Comparison of ENCODE assay signal across 8 cellular contexts in genomic region chr4:127782275-127783025, GRCh38. TPM values are rescaled to one million over a fixed set of nuclear protein-coding genes. Genes with fewer than 3 reads are reported as not detected.
DNase-seq lines count a peak whose midpoint lies in the region; TF ChIP-seq lines count a peak whose summit lies in the region.

Gene HSPA4L, plus strand, starts transcription at chr4:127782322. Its CDS starts 229 bp downstream, at chr4:127782551.

- DNase-seq in GM13977 (ENCODE audit: low spot score) (peak; percentile 64), MG63 (peak; percentile 16), T follicular helper cell (ENCODE audit: low read depth) (peak; percentile 9), skeletal muscle cell (ENCODE audit: low read depth) (no peak), NCI-H128 (lab: John Stamatoyannopoulos, UW; ENCODE audit: unreplicated experiment) (no peak)

- in situ Hi-C loops in GM13977 (cut with MboI; ENCODE audit: low pct_unique_long_range_greater_than_20kb, low sequenced_read_pairs, unreplicated experiment): no loop called here

- TF ChIP-seq CTCF in GM13977 (IDR thresholded peaks at IDR 0.05; ENCODE audit: extremely low read depth, insufficient read depth, missing control alignments) (peak; percentile 41), HEK293 (tag by site-specific recombination; IDR thresholded peaks at IDR 0.05) (0 out of 2 replicates have a peak, but pooled peaks have one; percentile 54), brain (conservative IDR thresholded peaks at IDR 0.05) (peak; percentile 39 to 61)

- peaks cover 0 to 3% (median 0%) of the 10 kb centered on the region in 5 experiments for H3K9me3 Mint-ChIP-seq in brain

- H3K27ac Mint-ChIP-seq in brain: peak within 1 kb of the TSS; percentile 95 to 99 (median 97)

- peaks cover 9% of the 10 kb centered on the region for H3K36me3 Mint-ChIP-seq in brain

- H3K4me1 Mint-ChIP-seq in brain: peaks cover 44% of the 10 kb centered on the region

- peak within 1 kb of the TSS; percentile 96 to 100 (median 97) for H3K4me3 Mint-ChIP-seq in brain

- H3K36me3 ChIP-seq in HEK293 (ENCODE audit: control insufficient read depth in 2 of 2, insufficient read depth in 1 of 2, low read length in 2 of 2) (peaks cover 0 to 3% of the 10 kb centered on the region in 2 experiments; a peak in 1 of 3 replicates), MG63 (no peaks in the 10 kb centered on the region), iPS-18a (ENCODE audit: control insufficient read depth, low read depth, low read length) (no peaks in the 10 kb centered on the region)

- H3K4me1 ChIP-seq in HEK293 (ENCODE audit: control insufficient read depth, insufficient read depth, low read length) (no peaks in the 10 kb centered on the region; the same call in 1 of the 2 replicates), iPS-18a (ENCODE audit: control insufficient read depth, low read depth, low read length) (peaks cover 4% of the 10 kb centered on the region)

- H3K27ac ChIP-seq in HEK293 (ENCODE audit: extremely low read depth, low read depth, low read length) (peak within 1 kb of the TSS; percentile 62; the same call in 1 of the 2 replicates), iPS-18a (ENCODE audit: low read length) (no peak within 1 kb of the TSS)

- peaks cover 15% of the 10 kb centered on the region for H3K27me3 Mint-ChIP-seq in brain

- H3K27me3 ChIP-seq in MG63 (no peaks in the 10 kb centered on the region), iPS-18a (ENCODE audit: control insufficient read depth, insufficient read depth, low read length) (peaks cover 49% of the 10 kb centered on the region)

- no peaks in the 10 kb centered on the region for H3K9me3 ChIP-seq in HEK293 (ENCODE audit: control insufficient read depth, insufficient read depth, low read depth, low read length)
- H3K9me3 ChIP-seq in MG63: no peaks in the 10 kb centered on the region
- H3K9me3 ChIP-seq in iPS-18a (ENCODE audit: control insufficient read depth, low read depth, low read length): no peaks in the 10 kb centered on the region

- POLR2A ChIA-PET in HEK293 (lab: Yijun Ruan, JAX): interaction anchor here (0.6 to 1.6 kb wide), 7 partner anchors 16 to 745 kb away, joined by 3 to 9 read pairs (median 4); partner anchors contain the start of genes INTU and PLK4

- CTCF ChIA-PET in HEK293 (lab: Yijun Ruan, JAX): no interaction called here

- peak within 1 kb of the TSS; percentile 58 for H3K9ac ChIP-seq in iPS-18a (ENCODE audit: low read length)

- peak within 1 kb of the TSS; percentile 74 for H3K4me3 ChIP-seq in HEK293 (ENCODE audit: low read depth, low read length)
- peak within 1 kb of the TSS; percentile 62 for H3K4me3 ChIP-seq in MG63
- peak within 1 kb of the TSS; percentile 90 for H3K4me3 ChIP-seq in iPS-18a (ENCODE audit: low read length)
- peak within 1 kb of the TSS; percentile 71 for H3K4me3 ChIP-seq in skeletal muscle cell (ENCODE audit: low read depth, low read length)

TF ChIP-seq in HEK293, 187 proteins besides CTCF, POLR2A, EP300 and RAD21 (continues in another document):
- no peak for TF ChIP-seq HOXA7 (CRISPR knock-in tag; IDR thresholded peaks at IDR 0.05; ENCODE audit: borderline replicate concordance)
- TF ChIP-seq ZNF16 (tag by site-specific recombination; IDR thresholded peaks at IDR 0.05; ENCODE audit: low read depth): no peak
- no peak for TF ChIP-seq ZNF214 (tag by site-specific recombination; IDR thresholded peaks at IDR 0.05; ENCODE audit: borderline replicate concordance)
- peak; percentile 84 for TF ChIP-seq ZBTB10 (tag by site-specific recombination; IDR thresholded peaks at IDR 0.05)
- peak; percentile 57; the same call in 1 of the 2 replicates for TF ChIP-seq ZNF2 (tag by site-specific recombination; IDR thresholded peaks at IDR 0.05)
- no peak for TF ChIP-seq ZNF585B (tag by site-specific recombination; IDR thresholded peaks at IDR 0.05)
- TF ChIP-seq ZSCAN30 (tag by site-specific recombination; IDR thresholded peaks at IDR 0.05): peak; percentile 59
- TF ChIP-seq KLF16 (tag by site-specific recombination; IDR thresholded peaks at IDR 0.05): no peak
- no peak for TF ChIP-seq ZNF610 (tag by site-specific recombination; IDR thresholded peaks at IDR 0.05; ENCODE audit: borderline replicate concordance)
- TF ChIP-seq BCL6B (tag by site-specific recombination; IDR thresholded peaks at IDR 0.05): no peak
- no peak for TF ChIP-seq ZNF549 (tag by site-specific recombination; IDR thresholded peaks at IDR 0.05)
- no peak for TF ChIP-seq GLI4 (tag by site-specific recombination; IDR thresholded peaks at IDR 0.05)
- TF ChIP-seq KLF9 (tag by site-specific recombination; IDR thresholded peaks at IDR 0.05; ENCODE audit: low read depth): peak; percentile 6; the same call in 1 of the 2 replicates
- TF ChIP-seq ZNF600 (tag by site-specific recombination; IDR thresholded peaks at IDR 0.05): peak; percentile 97
- no peak for TF ChIP-seq ZNF707 (tag by site-specific recombination; IDR thresholded peaks at IDR 0.05)
- 0 out of 2 replicates have a peak, but pooled peaks have one; percentile 27 for TF ChIP-seq GLIS1 (tag by site-specific recombination; IDR thresholded peaks at IDR 0.05)
- TF ChIP-seq ZNF704 (tag by site-specific recombination; IDR thresholded peaks at IDR 0.05): no peak
- no peak for TF ChIP-seq WT1 (tag by site-specific recombination; IDR thresholded peaks at IDR 0.05)
- TF ChIP-seq TRIM28 (IDR thresholded peaks at IDR 0.05; ENCODE audit: borderline replicate concordance, low read length): no peak
- no peak for TF ChIP-seq ZSCAN18 (tag by site-specific recombination; IDR thresholded peaks at IDR 0.05)
- TF ChIP-seq ZNF830 (tag by site-specific recombination; IDR thresholded peaks at IDR 0.05; ENCODE audit: low read depth): no peak
- no peak for TF ChIP-seq ZNF155 (tag by site-specific recombination; IDR thresholded peaks at IDR 0.05)
- no peak for TF ChIP-seq ZBTB21 (tag by site-specific recombination; IDR thresholded peaks at IDR 0.05)

RNA-seq across cellular contexts. Expression of gene HSPA4L, which starts in this region (rescaled TPM):
- total RNA-seq in MG63 (2014; rRNA removed; shearing (Covaris generic); ENCODE audit: low replicate concordance): 3.9 and 6.2 TPM in 2 replicates
- polyA plus RNA-seq in brain (ENCODE audit: insufficient read depth, low read depth, low replicate concordance): 1.6 TPM

Comparison
In these comparisons a context has a peak if more than half of its experiments do, and no peak if none do; other contexts are left out.
1. DNase-seq: peak in GM13977 (single experiment), MG63 (single experiment) and T follicular helper cell (single experiment); none in skeletal muscle cell (single experiment) and NCI-H128 (single experiment).
2. Peak in every context shown above with its lines, with median percentiles within 50 percentile points of each other: CTCF ChIP-seq and H3K4me3 ChIP-seq.